20 cellular contexts compared by ENCODE assay signal in genomic region chr2:69517410-69517809, GRCh38.
"Had no signal": no experiment of that assay in that cellular context is flagged by ENCODE, and none has a peak within 500 bp of the region (broad histone marks: within the 10 kb centered on the region; RNA-seq: fewer than 3 reads in every experiment).

No MANE protein-coding gene starts in this region.

- FAIRE-seq: endometrium had no signal

- DNase-seq: activated CD4-positive, alpha-beta T cell treated with anti-CD3 and anti-CD28 coated beads, Interleukin-2, amount 50 U/mL, for 4 hours; activated CD8-positive, alpha-beta memory T cell treated with anti-CD3 and anti-CD28 coated beads, Interleukin-2, amount 50 U/mL, for 48 hours; activated naive CD8-positive, alpha-beta T cell treated with anti-CD3 and anti-CD28 coated beads for 36 hours; activated T-cell treated with anti-CD3 and anti-CD28 coated beads, Interleukin-2, amount 50 U/mL, for 48 hours; body of pancreas; effector CD4-positive, alpha-beta T cell; heart left ventricle; islet precursor cell; left cardiac atrium; ovary; spleen; stimulated activated CD4-positive, alpha-beta T cell treated with anti-CD3 and anti-CD28 coated beads, Interleukin-4, amount 100 ng/mL, for 1 hour; stimulated activated naive CD4-positive, alpha-beta T cell treated with Interleukin-2 at 50 U/mL for 16 hours; T-helper 1 cell; T-helper 9 cell had no signal

- H3K27ac ChIP-seq: body of pancreas, heart left ventricle, neutrophil, ovary, spleen, thoracic aorta had no signal

- H3K4me3 ChIP-seq: body of pancreas, heart left ventricle, ovary, prostate gland, spleen, thoracic aorta had no signal

- H3K27me3 ChIP-seq: body of pancreas, heart left ventricle, neutrophil, ovary, spleen had no signal

- H3K4me1 ChIP-seq: body of pancreas, prostate gland, spleen had no signal

- ATAC-seq: body of pancreas, heart left ventricle, left cardiac atrium, WTC11 had no signal

- H3K36me3 ChIP-seq: ovary had no signal

- H3K9me3 ChIP-seq: body of pancreas, heart left ventricle, neutrophil, ovary, prostate gland, spleen, thoracic aorta had no signal
